ENCODE assay signal across 20 cellular contexts in genomic region chr4:149121015-149121404, GRCh38.
DNase-seq lines count a peak whose midpoint lies in the region; ATAC-seq and TF ChIP-seq lines count a peak whose summit lies in the region.
"Had no signal": no experiment of that assay in that cellular context is flagged by ENCODE, and none has a peak within 500 bp of the region (broad histone marks: within the 10 kb centered on the region; RNA-seq: fewer than 3 reads in every experiment).

No MANE protein-coding gene starts in this region.

- TF ChIP-seq CTCF in SK-N-SH (IDR thresholded peaks at IDR 0.05) = no peak
- no peak for TF ChIP-seq CTCF in brain microvascular endothelial cell (IDR thresholded peaks at IDR 0.05; ENCODE audit: low read depth, low read length, missing control alignments)
- TF ChIP-seq CTCF in gastroesophageal sphincter (IDR thresholded peaks at IDR 0.05) = no peak
- TF ChIP-seq CTCF in spleen (IDR thresholded peaks at IDR 0.05 in 8 of 11, conservative IDR thresholded peaks at IDR 0.05 in 3 of 11) = no peak

- H3K4me2 ChIP-seq in SK-N-SH = no peak overlapping the region

- CTCF ChIA-PET in SK-N-SH (lab: Yijun Ruan, JAX) = no interaction called here
- CTCF ChIA-PET in HEK293T (lab: Yijun Ruan, JAX) = no interaction called here

- H3K9me2 ChIP-seq in SK-N-SH = no peaks in the 10 kb centered on the region

- no peaks in the 10 kb centered on the region for H3K79me2 ChIP-seq in SK-N-SH (ENCODE audit: insufficient read depth)

- ATAC-seq in SK-N-SH treated with all-trans-retinoic acid at 6 μM for 48 hours = no peak
- peak; percentile 28 for ATAC-seq in gastroesophageal sphincter

- H3K27me3 ChIP-seq in SK-N-SH (ENCODE audit: insufficient read depth) (no peaks in the 10 kb centered on the region; the same call in 1 of the 2 replicates), brain microvascular endothelial cell (replicated peaks) (no peaks in the 10 kb centered on the region), gastroesophageal sphincter (no peaks in the 10 kb centered on the region), spleen (replicated peaks in 1 of 7) (no peaks in the 10 kb centered on the region)
- H3K27me3 ChIP-seq: SJSA1 had no signal

- DNase-seq in SK-N-SH = no peak
- no peak for DNase-seq in brain microvascular endothelial cell
- no peak for DNase-seq in spleen
- no peak for DNase-seq in NCI-H524 (lab: John Stamatoyannopoulos, UW)
- DNase-seq in activated gamma-delta T cell treated with Interleukin-2 at 50 U/mL for 16 hours = no peak
- no peak for DNase-seq in HEK293T (ENCODE audit: extremely low spot score)
- DNase-seq: Calu3, DND-41, NCI-H1048, NCI-H1694, NCI-H2029 treated with DMSO at 0.1 percent for 48 hours, NCI-H446 treated with DMSO at 0.1 percent for 48 hours, NCI-H526 treated with DMSO at 0.1 percent for 48 hours, Right ventricle myocardium superior, RPMI8226 had no signal

- TF ChIP-seq POLR2A in gastroesophageal sphincter (IDR thresholded peaks at IDR 0.05) (no peak), spleen (IDR thresholded peaks at IDR 0.05) (no peak)

- H3F3A ChIP-seq in SK-N-SH (replicated peaks; ENCODE audit: insufficient read depth) = peaks cover 3% of the 10 kb centered on the region

- TF ChIP-seq RAD21 in SK-N-SH (IDR thresholded peaks at IDR 0.05; ENCODE audit: low read length) = no peak

- H3K9ac ChIP-seq in SK-N-SH = no peak overlapping the region

- TF ChIP-seq EP300 in SK-N-SH (IDR thresholded peaks at IDR 0.05; ENCODE audit: borderline replicate concordance in 1 of 2, low read depth in 1 of 2, low read length in 1 of 2) = no peak
- TF ChIP-seq EP300 in gastroesophageal sphincter (IDR thresholded peaks at IDR 0.05) = no peak

- WGBS in SK-N-SH (ENCODE audit: low lambda C conversion rate) = 40% methylated on average over 5 of the region's 5 CpGs
- WGBS in gastroesophageal sphincter (ENCODE audit: low coverage in 1 of 2), 2 donors = 65 to 80% methylated on average over 4 to 5 of the region's 5 CpGs
- WGBS in spleen, 5 donors = 57 to 69% (median 64%) methylated on average over 5 of the region's 5 CpGs

- in situ Hi-C loops in brain microvascular endothelial cell (cut with HindIII; ENCODE audit: low pct_ligation_motif_present, low sequenced_read_pairs) = no loop called here

- H3K36me3 ChIP-seq in SK-N-SH (replicated peaks in 1 of 2; ENCODE audit: control insufficient read depth in 1 of 2, insufficient read depth in 2 of 2, low read length in 1 of 2) (no peaks in the 10 kb centered on the region), brain microvascular endothelial cell (replicated peaks) (no peaks in the 10 kb centered on the region), gastroesophageal sphincter (no peaks in the 10 kb centered on the region), spleen (no peaks in the 10 kb centered on the region)
- H3K36me3 ChIP-seq: HAP-1, SJSA1 had no signal

- H3K4me3 ChIP-seq in SK-N-SH (ENCODE audit: low read depth in 2 of 2, low read length in 1 of 2) (no peak overlapping the region), brain microvascular endothelial cell (ENCODE audit: low read depth, low read length) (no peak overlapping the region), gastroesophageal sphincter (no peak overlapping the region), spleen (no peak overlapping the region)
- H3K4me3 ChIP-seq: HAP-1, SJSA1 had no signal

- POLR2A ChIA-PET in SK-N-SH (lab: Yijun Ruan, JAX) (no interaction called here), HEK293T (lab: Yijun Ruan, JAX) (no interaction called here)

- intact Hi-C loops in spleen (cut with DNase I; ENCODE audit: low total_unique reads) = no loop called here

- no peaks in the 10 kb centered on the region for H3K9me3 ChIP-seq in SK-N-SH
- no peaks in the 10 kb centered on the region for H3K9me3 ChIP-seq in gastroesophageal sphincter
- no peaks in the 10 kb centered on the region for H3K9me3 ChIP-seq in spleen
- H3K9me3 ChIP-seq: HAP-1, SJSA1 had no signal

- H4K20me1 ChIP-seq in SK-N-SH (ENCODE audit: insufficient read depth) = no peaks in the 10 kb centered on the region

- H3K27ac ChIP-seq in SK-N-SH (ENCODE audit: low read depth in 2 of 2, low read length in 1 of 2) = peak overlapping the region in 1 of 2 experiments; percentile 41; a peak in 2 of 4 replicates
- peak overlapping the region; percentile 66 for H3K27ac ChIP-seq in brain microvascular endothelial cell
- no peak overlapping the region for H3K27ac ChIP-seq in gastroesophageal sphincter
- H3K27ac ChIP-seq in spleen = peak overlapping the region in 7 of 8 donors; percentile 39 to 66 (median 52)
- H3K27ac ChIP-seq: 22Rv1 had no signal

- H2AFZ ChIP-seq in SK-N-SH (ENCODE audit: low read depth) = peak overlapping the region; percentile 69; the same call in 1 of the 2 replicates

- H3K4me1 ChIP-seq in SK-N-SH (ENCODE audit: control insufficient read depth in 1 of 2, insufficient read depth in 2 of 2, low read depth in 1 of 2, low read length in 1 of 2) (peaks cover 0 to 14% of the 10 kb centered on the region in 2 experiments; a peak in 1 of 4 replicates), gastroesophageal sphincter (no peaks in the 10 kb centered on the region), spleen (no peaks in the 10 kb centered on the region)
- H3K4me1 ChIP-seq: HAP-1 had no signal

TF ChIP-seq in SK-N-SH, 30 proteins besides CTCF, POLR2A, EP300 and RAD21 (continues in another document):
- no peak for TF ChIP-seq TAF1 (IDR thresholded peaks at IDR 0.05; ENCODE audit: borderline replicate concordance, low read depth, low read length)
- TF ChIP-seq SIN3A (IDR thresholded peaks at IDR 0.05; ENCODE audit: borderline replicate concordance, low read depth, low read length) = no peak
- TF ChIP-seq POLR2AphosphoS5 (IDR thresholded peaks at IDR 0.05; ENCODE audit: low read depth, low read length) = no peak
- no peak for TF ChIP-seq GABPA (IDR thresholded peaks at IDR 0.05; ENCODE audit: low read depth)
- no peak for TF ChIP-seq TEAD4 (IDR thresholded peaks at IDR 0.05; ENCODE audit: borderline replicate concordance, insufficient read depth)
- TF ChIP-seq YY1 (IDR thresholded peaks at IDR 0.05; ENCODE audit: low read depth) = no peak
- TF ChIP-seq RFX5 (IDR thresholded peaks at IDR 0.05; ENCODE audit: low read length) = no peak
- TF ChIP-seq FOXJ3 (CRISPR knock-in tag; IDR thresholded peaks at IDR 0.05) = no peak
- no peak for TF ChIP-seq MAX (IDR thresholded peaks at IDR 0.05; ENCODE audit: low read depth)
- no peak for TF ChIP-seq ELF1 (IDR thresholded peaks at IDR 0.05)

TF ChIP-seq in SK-N-SH treated with all-trans-retinoic acid at 6 μM for 48 hours, 23 proteins besides CTCF, POLR2A, EP300 and RAD21 (continues in another document):
- TF ChIP-seq BACH2 (CRISPR knock-in tag; IDR thresholded peaks at IDR 0.05; ENCODE audit: borderline replicate concordance) = no peak
- TF ChIP-seq CREB5 (CRISPR knock-in tag; IDR thresholded peaks at IDR 0.05; ENCODE audit: low read depth) = no peak
- TF ChIP-seq ARNTL (CRISPR knock-in tag; IDR thresholded peaks at IDR 0.05; ENCODE audit: borderline replicate concordance, low read depth) = no peak
- no peak for TF ChIP-seq TCF4 (CRISPR knock-in tag; IDR thresholded peaks at IDR 0.05; ENCODE audit: borderline replicate concordance)
- no peak for TF ChIP-seq ZC3H10 (CRISPR knock-in tag; IDR thresholded peaks at IDR 0.05)
- TF ChIP-seq ZNF8 (CRISPR knock-in tag; IDR thresholded peaks at IDR 0.05) = no peak
- TF ChIP-seq CSDC2 (CRISPR knock-in tag; IDR thresholded peaks at IDR 0.05) = no peak
- TF ChIP-seq SNAI2 (CRISPR knock-in tag; IDR thresholded peaks at IDR 0.05) = no peak

TF ChIP-seq in HEK293T, 16 proteins besides CTCF, POLR2A, EP300 and RAD21:
- TF ChIP-seq NFRKB (IDR thresholded peaks at IDR 0.05) (no peak), FOXA1 (IDR thresholded peaks at IDR 0.05) (no peak), TARDBP (IDR thresholded peaks at IDR 0.05) (no peak), FOXM1 (IDR thresholded peaks at IDR 0.05; ENCODE audit: borderline replicate concordance) (no peak), FOXK2 (IDR thresholded peaks at IDR 0.05) (no peak), BHLHE40 (IDR thresholded peaks at IDR 0.05; ENCODE audit: borderline replicate concordance) (no peak), SUZ12 (IDR thresholded peaks at IDR 0.05) (no peak), CTBP1 (IDR thresholded peaks at IDR 0.05; ENCODE audit: borderline replicate concordance) (no peak), HDGF (IDR thresholded peaks at IDR 0.05; ENCODE audit: borderline replicate concordance) (no peak), PKNOX1 (IDR thresholded peaks at IDR 0.05) (no peak), ZNF384 (IDR thresholded peaks at IDR 0.05) (no peak), ARNT (IDR thresholded peaks at IDR 0.05) (no peak), L3MBTL2 (conservative IDR thresholded peaks at IDR 0.05) (no peak), LEF1 (IDR thresholded peaks at IDR 0.05; ENCODE audit: borderline replicate concordance) (no peak), SP1 (IDR thresholded peaks at IDR 0.05) (no peak), ELF4 (IDR thresholded peaks at IDR 0.05) (no peak)

Comparison
In these comparisons a context has a peak if more than half of its experiments do, and no peak if none do; other contexts are left out.
1. H3K27ac ChIP-seq: peak in brain microvascular endothelial cell (single experiment) and spleen (7 of 8); none in gastroesophageal sphincter (0 of 4).